In the genomic region with DNA sequence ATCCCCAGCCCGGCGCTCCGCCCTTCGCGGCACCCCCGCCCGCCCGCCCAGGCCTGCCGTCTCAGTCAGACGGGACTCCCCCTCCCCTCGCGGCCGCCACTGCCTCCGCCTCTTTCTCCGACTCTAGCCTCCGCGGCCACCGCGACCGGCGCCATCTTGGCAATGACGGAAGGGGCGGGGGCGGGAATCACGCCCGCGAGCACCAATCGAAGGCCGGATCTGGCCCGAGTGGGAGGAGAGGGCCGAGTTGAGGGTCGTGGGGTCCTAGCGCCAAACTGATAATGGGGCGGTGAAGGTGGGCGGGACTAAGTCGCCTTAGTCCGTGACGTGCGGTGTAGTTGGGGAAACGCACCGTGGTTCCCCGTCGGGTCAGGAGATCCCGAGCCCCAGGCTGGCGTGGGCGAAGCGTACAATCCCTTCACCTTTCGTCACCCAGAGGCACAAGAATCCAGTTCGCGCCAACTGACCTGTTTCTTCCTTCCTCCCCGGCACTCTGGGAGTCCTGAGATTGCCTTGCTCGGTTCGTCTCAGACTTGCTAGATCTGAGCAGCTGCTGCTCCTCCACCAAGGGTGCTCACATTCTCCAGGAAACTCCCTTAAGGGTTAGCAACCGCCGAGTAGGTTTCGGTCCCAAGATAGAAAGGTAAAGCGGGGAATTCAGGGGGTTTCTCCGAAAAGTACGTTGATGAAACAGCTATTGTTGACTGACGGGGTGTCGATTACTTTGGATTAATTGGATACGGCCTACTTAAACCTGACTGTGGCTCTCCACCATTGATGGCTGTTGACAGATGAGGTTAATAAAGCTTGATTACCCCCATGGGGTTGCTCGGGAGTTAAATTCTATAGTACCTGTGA, we compare ENCODE assay signal across 8 cellular contexts.
DNase-seq lines count a peak whose midpoint lies in the region; ATAC-seq and TF ChIP-seq lines count a peak whose summit lies in the region.

TSS of gene DENND4A (minus strand) at position 164 of the 858 bp plus-strand sequence. CDS start 35,843 bp downstream, outside the sequence.

- no peak for TF ChIP-seq CTCF in AG09309 (IDR thresholded peaks at IDR 0.05; ENCODE audit: control insufficient read depth, insufficient read depth, low read depth, low read length, missing control alignments)

- peak; percentile 80 for ATAC-seq in GM19025 (IDR thresholded peaks at IDR 0.05; ENCODE audit: low read depth, unreplicated experiment)
- peak; percentile 77 for ATAC-seq in HG03342 (IDR thresholded peaks at IDR 0.05; ENCODE audit: unreplicated experiment)
- peak; percentile 83 for ATAC-seq in activated CD4-positive, CD25-positive, alpha-beta regulatory T cell treated with anti-CD3 and anti-CD28 coated beads, Interleukin-2, amount 50 U/mL, for 24 hours

- DNase-seq in AG09309 (ENCODE audit: low read depth), result peak; percentile 85
- DNase-seq in NCI-H446 (lab: John Stamatoyannopoulos, UW), result peak; percentile 96 to 98
- DNase-seq in cerebellar cortex (ENCODE audit: low spot score), result peak; percentile 99
- DNase-seq in islet precursor cell, result peak; percentile 99
- peak; percentile 98 for DNase-seq in stimulated activated CD4-positive, alpha-beta T cell treated with anti-CD3 and anti-CD28 coated beads, Interleukin-12 subunit alpha, Interleukin-12 subunit beta, amount 100 ng/mL, for 48 hours (ENCODE audit: low read depth in 2 of 3, low spot score in 1 of 3)

- peak within 1 kb of the TSS; percentile 85 for H3K4me3 ChIP-seq in AG09309 (ENCODE audit: control insufficient read depth, low read depth, low read length)

Comparison
In these comparisons a context has a peak if more than half of its experiments do, and no peak if none do; other contexts are left out.
1. Peak in every context shown above with its lines: DNase-seq, ATAC-seq and H3K4me3 ChIP-seq.